ENCODE assay signal across 12 cellular contexts in the genomic region with DNA sequence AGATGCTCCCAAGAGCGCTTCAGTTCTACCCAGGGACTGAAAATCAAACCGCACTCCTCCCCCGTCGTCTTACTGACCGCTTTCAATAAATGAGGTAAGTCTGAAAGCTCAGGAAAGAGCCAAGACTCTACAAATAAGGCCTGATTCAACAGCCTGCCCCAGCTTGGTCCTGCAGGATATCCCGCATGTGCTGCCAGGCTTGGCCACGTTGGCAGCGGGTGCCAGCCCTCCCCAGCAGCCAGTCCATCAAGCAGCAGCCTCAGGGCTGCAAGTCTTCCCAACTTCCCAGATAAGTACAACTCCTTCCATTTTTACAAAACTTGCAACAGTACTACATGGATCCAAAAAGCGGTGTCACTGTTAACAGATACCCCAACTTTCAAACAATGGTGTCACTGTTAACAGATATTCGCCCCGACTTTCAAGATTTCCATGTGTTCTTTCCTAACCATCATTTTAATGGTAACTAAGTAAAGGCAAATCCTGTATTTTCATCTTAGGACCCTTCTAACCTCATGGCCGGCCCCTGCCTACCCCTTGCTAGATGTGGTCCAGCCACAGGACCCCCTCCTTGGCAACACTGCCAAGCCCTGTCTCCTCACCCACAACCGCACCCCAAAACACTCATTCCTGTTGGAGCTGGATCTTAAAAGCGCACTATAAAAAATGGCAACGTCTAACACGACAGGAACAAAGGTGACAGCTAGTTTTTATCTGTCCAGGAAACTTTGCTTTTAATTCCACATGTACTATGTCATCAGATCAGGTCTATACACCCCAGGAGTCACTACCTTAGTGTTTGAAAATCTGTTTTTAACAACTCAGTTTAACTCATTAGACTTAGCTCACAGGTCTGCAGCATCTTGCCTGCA. TPM values are rescaled to one million over a fixed set of nuclear protein-coding genes. Genes with fewer than 3 reads are reported as not detected.
A peak's percentile ranks its signal among the peaks of the same experiment; 100 is the strongest.
DNase-seq lines count a peak whose midpoint lies in the region; ATAC-seq and TF ChIP-seq lines count a peak whose summit lies in the region.
"Had no signal": no experiment of that assay in that cellular context is flagged by ENCODE, and none has a peak within 500 bp of the region (broad histone marks: within the 10 kb centered on the region; RNA-seq: fewer than 3 reads in every experiment).

No MANE protein-coding gene starts in this region.

- peaks cover 22% of the 10 kb centered on the region for H3F3A ChIP-seq in GM23248 (ENCODE audit: insufficient read depth)

- H3K36me3 ChIP-seq in GM23248 (ENCODE audit: low read depth) (peaks cover 34% of the 10 kb centered on the region), mucosa of descending colon (ENCODE audit: low read depth) (peaks cover 11% of the 10 kb centered on the region)

- H3K4me3 ChIP-seq in GM23248: no peak overlapping the region
- H3K4me3 ChIP-seq in mucosa of descending colon: no peak overlapping the region
- H3K4me3 ChIP-seq: heart left ventricle had no signal

- in situ Hi-C loops in GM23248 (cut with MboI): no loop called here

- no peak for ATAC-seq in CD4-positive, alpha-beta T cell (ENCODE audit: poor library complexity)
- no peak for ATAC-seq in activated naive CD8-positive, alpha-beta T cell treated with anti-CD3 and anti-CD28 coated beads, Interleukin-2, amount 10 ng/mL, durations not matched to agents 7 days and 5 days (ENCODE audit: low read depth)
- peak; percentile 26 for ATAC-seq in mucosa of descending colon
- no peak for ATAC-seq in GM19455 (IDR thresholded peaks at IDR 0.05; ENCODE audit: unreplicated experiment)
- ATAC-seq: heart left ventricle, PC-3 had no signal

- peak overlapping the region; percentile 92 for H3K27ac Mint-ChIP-seq in CD4-positive, alpha-beta T cell
- peak overlapping the region; percentile 26 for H3K27ac Mint-ChIP-seq in activated naive CD8-positive, alpha-beta T cell treated with anti-CD3 and anti-CD28 coated beads, Interleukin-2, amount 10 ng/mL, durations not matched to agents 7 days and 5 days

- TF ChIP-seq CTCF in CD4-positive, alpha-beta T cell (IDR thresholded peaks at IDR 0.05): no peak
- no peak for TF ChIP-seq CTCF in mucosa of descending colon (IDR thresholded peaks at IDR 0.05)

- H3K9ac ChIP-seq in GM23248: no peak overlapping the region

- peaks cover 40% of the 10 kb centered on the region for H3K4me1 Mint-ChIP-seq in CD4-positive, alpha-beta T cell (ENCODE audit: low read depth)
- H3K4me1 Mint-ChIP-seq in activated naive CD8-positive, alpha-beta T cell treated with anti-CD3 and anti-CD28 coated beads, Interleukin-2, amount 10 ng/mL, durations not matched to agents 7 days and 5 days: peaks cover 35% of the 10 kb centered on the region

- intact Hi-C loops in CD4-positive, alpha-beta T cell (cut with DNase I, micrococcal nuclease): no loop called here
- intact Hi-C loops in mucosa of descending colon (cut with DNase I, micrococcal nuclease): no loop called here

- no peaks in the 10 kb centered on the region for H3K27me3 ChIP-seq in CD4-positive, alpha-beta T cell (ENCODE audit: control insufficient read depth, insufficient read depth, low read length)
- H3K27me3 ChIP-seq in GM23248 (replicated peaks; ENCODE audit: insufficient read depth): no peaks in the 10 kb centered on the region
- H3K27me3 ChIP-seq: heart left ventricle had no signal

- H2AFZ ChIP-seq in GM23248: no peak overlapping the region

- no peak overlapping the region for H3K4me3 Mint-ChIP-seq in CD4-positive, alpha-beta T cell
- H3K4me3 Mint-ChIP-seq in activated naive CD8-positive, alpha-beta T cell treated with anti-CD3 and anti-CD28 coated beads, Interleukin-2, amount 10 ng/mL, durations not matched to agents 7 days and 5 days: no peak overlapping the region

- H3K9me3 Mint-ChIP-seq in CD4-positive, alpha-beta T cell: no peaks in the 10 kb centered on the region
- H3K9me3 Mint-ChIP-seq in activated naive CD8-positive, alpha-beta T cell treated with anti-CD3 and anti-CD28 coated beads, Interleukin-2, amount 10 ng/mL, durations not matched to agents 7 days and 5 days: no peaks in the 10 kb centered on the region

- H3K9me2 ChIP-seq in GM23248 (ENCODE audit: insufficient read depth): no peaks in the 10 kb centered on the region

- 65 to 73% methylated on average over 16 of the region's 16 CpGs for WGBS in GM23248 (ENCODE audit: low coverage in 1 of 2, low lambda C conversion rate in 2 of 2, missing lambda C conversion rate in 2 of 2), 2 experiments

- DNase-seq in CD4-positive, alpha-beta T cell: no peak
- peak; percentile 14 for DNase-seq in GM23248
- DNase-seq in activated naive CD8-positive, alpha-beta T cell treated with anti-CD3 and anti-CD28 coated beads, Interleukin-2, amount 10 ng/mL, durations not matched to agents 7 days and 5 days: no peak
- DNase-seq in mucosa of descending colon: peak in 1 of 3 donors; percentile 31
- DNase-seq in NCI-H1105 treated with DMSO at 0.1 percent for 48 hours (lab: John Stamatoyannopoulos, UW): no peak
- DNase-seq in NCI-H1105 (lab: John Stamatoyannopoulos, UW): no peak
- DNase-seq: central memory CD4-positive, alpha-beta T cell; erythroblast; heart left ventricle; NCI-H2227 treated with DMSO at 0.1 percent for 48 hours; PC-3 had no signal

- peaks cover 77% of the 10 kb centered on the region for H3K36me3 Mint-ChIP-seq in CD4-positive, alpha-beta T cell (ENCODE audit: low read depth)
- peaks cover 14% of the 10 kb centered on the region for H3K36me3 Mint-ChIP-seq in activated naive CD8-positive, alpha-beta T cell treated with anti-CD3 and anti-CD28 coated beads, Interleukin-2, amount 10 ng/mL, durations not matched to agents 7 days and 5 days

- CTCF ChIA-PET in CD4-positive, alpha-beta T cell (lab: Charles Lee): interaction anchor here (1.0 to 4.8 kb wide), 4 partner anchors 9 to 110 kb away, joined by 4 to 38 read pairs (median 8); no protein-coding TSS in a partner anchor

- H3K4me1 ChIP-seq in GM23248 (ENCODE audit: insufficient read depth) (no peaks in the 10 kb centered on the region), mucosa of descending colon (ENCODE audit: low read depth) (peaks cover 29% of the 10 kb centered on the region)

- no peaks in the 10 kb centered on the region for H4K20me1 ChIP-seq in GM23248 (ENCODE audit: insufficient read depth)

- POLR2A ChIA-PET in CD4-positive, alpha-beta T cell (lab: Charles Lee): interaction anchor here (2.4 kb wide), 1 partner anchor 8 kb away, joined by 11 read pairs; no protein-coding TSS in a partner anchor
- POLR2A ChIA-PET in activated naive CD8-positive, alpha-beta T cell treated with anti-CD3 and anti-CD28 coated beads, Interleukin-2, amount 10 ng/mL, durations not matched to agents 7 days and 5 days (lab: Charles Lee): interaction anchor here (0.7 to 0.8 kb wide), 2 partner anchors 56 to 111 kb away, joined by 3 read pairs; no protein-coding TSS in a partner anchor

- H3K9me3 ChIP-seq in CD4-positive, alpha-beta T cell (ENCODE audit: control insufficient read depth, low read length): no peaks in the 10 kb centered on the region
- no peaks in the 10 kb centered on the region for H3K9me3 ChIP-seq in GM23248 (ENCODE audit: low read depth)
- H3K9me3 ChIP-seq in mucosa of descending colon: no peaks in the 10 kb centered on the region
- H3K9me3 ChIP-seq: heart left ventricle had no signal

- H3K27me3 Mint-ChIP-seq in CD4-positive, alpha-beta T cell: no peaks in the 10 kb centered on the region
- no peaks in the 10 kb centered on the region for H3K27me3 Mint-ChIP-seq in activated naive CD8-positive, alpha-beta T cell treated with anti-CD3 and anti-CD28 coated beads, Interleukin-2, amount 10 ng/mL, durations not matched to agents 7 days and 5 days

- H3K4me2 ChIP-seq in GM23248 (ENCODE audit: unreplicated experiment): no peak overlapping the region

- H3K79me2 ChIP-seq in GM23248 (ENCODE audit: insufficient read depth): peaks cover under 1% of the 10 kb centered on the region; the same call in 1 of the 2 replicates

- H3K27ac ChIP-seq in CD4-positive, alpha-beta T cell (ENCODE audit: low read depth, low read length): no peak overlapping the region
- no peak overlapping the region for H3K27ac ChIP-seq in GM23248

RNA-seq across cellular contexts. Expression of a gene that starts 28.0 kb away (rescaled TPM):
- total RNA-seq in CD4-positive, alpha-beta T cell: 10 to 100 TPM; 51.9 to 54.3 TPM
- total RNA-seq in GM23248 (2014; rRNA removed; shearing (Covaris generic)): 28.6 and 37.1 TPM in 2 replicates
- polyA plus RNA-seq in GM23248 (2016; fragmentation: Nextera tagmentation; extraction: Ambion mirVana): 15.5 and 16.2 TPM in 2 replicates
- total RNA-seq in activated naive CD8-positive, alpha-beta T cell treated with anti-CD3 and anti-CD28 coated beads, Interleukin-2, amount 10 ng/mL, durations not matched to agents 7 days and 5 days: 100 to 1,000 TPM; 100 to 104 TPM
- 10 to 100 TPM; 53.4 to 72.5 (median 67.4) TPM for total RNA-seq in mucosa of descending colon

RNA-seq across cellular contexts. Expression of a gene that starts 36.7 kb away (rescaled TPM):
- total RNA-seq in CD4-positive, alpha-beta T cell: 1 to 10 TPM; 5.9 to 6.3 TPM
- 17.5 and 18.5 TPM in 2 replicates for total RNA-seq in GM23248 (2014; rRNA removed; shearing (Covaris generic))
- 1.2 and 1.7 TPM in 2 replicates for polyA plus RNA-seq in GM23248 (2016; fragmentation: Nextera tagmentation; extraction: Ambion mirVana)
- total RNA-seq in activated naive CD8-positive, alpha-beta T cell treated with anti-CD3 and anti-CD28 coated beads, Interleukin-2, amount 10 ng/mL, durations not matched to agents 7 days and 5 days: 10 to 100 TPM in 1 of 2 experiments, 1 to 10 TPM in 1; 9.3 to 10.1 TPM
- 10 to 100 TPM in 1 of 3 donors, 1 to 10 TPM in 2; 4.3 to 13.3 (median 6.6) TPM for total RNA-seq in mucosa of descending colon

RNA-seq across cellular contexts. Expression of a gene that starts 39.6 kb away (rescaled TPM):
- 10 to 100 TPM; 39.6 to 46.1 TPM for total RNA-seq in CD4-positive, alpha-beta T cell
- total RNA-seq in GM23248 (2014; rRNA removed; shearing (Covaris generic)): 29.1 and 31.0 TPM in 2 replicates
- polyA plus RNA-seq in GM23248 (2016; fragmentation: Nextera tagmentation; extraction: Ambion mirVana): 17.5 and 17.6 TPM in 2 replicates
- total RNA-seq in activated naive CD8-positive, alpha-beta T cell treated with anti-CD3 and anti-CD28 coated beads, Interleukin-2, amount 10 ng/mL, durations not matched to agents 7 days and 5 days: 10 to 100 TPM; 42.1 to 43.0 TPM
- total RNA-seq in mucosa of descending colon: 10 to 100 TPM; 32.6 to 37.1 (median 34.2) TPM

RNA-seq across cellular contexts. Expression of a gene that starts 54.2 kb away (rescaled TPM):
- total RNA-seq in CD4-positive, alpha-beta T cell: 1 to 10 TPM; 3.5 to 5.5 TPM
- 11.1 and 19.5 TPM in 2 replicates for total RNA-seq in GM23248 (2014; rRNA removed; shearing (Covaris generic))
- polyA plus RNA-seq in GM23248 (2016; fragmentation: Nextera tagmentation; extraction: Ambion mirVana): 17.7 and 23.2 TPM in 2 replicates
- 10 to 100 TPM; 40.9 to 43.5 TPM for total RNA-seq in activated naive CD8-positive, alpha-beta T cell treated with anti-CD3 and anti-CD28 coated beads, Interleukin-2, amount 10 ng/mL, durations not matched to agents 7 days and 5 days
- total RNA-seq in mucosa of descending colon: 10 to 100 TPM in 1 of 3 donors, 1 to 10 TPM in 2; 4.8 to 22.2 (median 6.4) TPM
- total RNA-seq: PC-3 had no signal
